Comparison of ENCODE assay signal across 14 cellular contexts in the genomic region with DNA sequence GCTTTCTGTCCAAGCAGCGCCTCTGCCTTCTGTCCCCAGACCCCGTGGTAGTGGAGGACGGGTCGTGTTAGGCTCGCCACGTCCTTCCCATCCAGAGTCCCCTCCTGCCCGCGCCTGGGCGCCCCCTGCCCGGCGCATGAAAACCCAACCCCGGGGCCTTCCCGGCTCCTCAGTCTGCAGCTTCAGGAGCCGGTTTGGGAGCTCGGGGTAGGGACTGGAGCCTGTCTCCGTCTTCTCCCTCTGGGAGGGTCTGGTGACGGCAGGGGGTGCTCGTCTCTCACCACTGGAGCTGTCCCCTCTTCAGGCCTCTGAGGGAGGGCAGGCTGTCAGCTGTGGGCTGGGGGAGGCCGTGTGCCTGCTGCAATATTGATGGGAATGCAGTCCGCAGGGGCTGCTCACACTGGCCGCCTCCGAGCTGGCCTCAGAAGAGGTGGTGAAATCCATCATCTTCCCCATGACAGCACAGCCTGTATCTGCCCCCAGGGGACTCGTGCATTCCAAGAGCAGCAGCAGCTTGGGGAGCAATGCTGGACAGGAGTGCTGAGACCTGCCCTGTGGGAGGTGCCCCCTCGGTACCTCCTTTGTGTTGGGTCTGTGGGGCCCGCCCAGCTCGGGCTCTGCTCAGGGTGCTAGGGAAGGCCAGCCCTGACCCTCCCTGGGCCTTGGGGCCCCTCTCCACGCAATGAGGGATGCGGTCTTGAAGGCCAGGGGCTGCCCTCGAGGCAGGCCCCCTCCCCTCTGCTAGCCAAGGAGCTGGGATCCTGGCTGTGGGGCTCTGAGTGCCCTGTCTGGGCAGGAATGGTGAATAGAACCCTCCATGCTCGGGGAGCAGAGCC. TPM values are rescaled to one million over a fixed set of nuclear protein-coding genes. Genes with fewer than 3 reads are reported as not detected.
DNase-seq lines count a peak whose midpoint lies in the region; ATAC-seq and TF ChIP-seq lines count a peak whose summit lies in the region.
"Had no signal": no experiment of that assay in that cellular context is flagged by ENCODE, and none has a peak within 500 bp of the region (broad histone marks: within the 10 kb centered on the region; RNA-seq: fewer than 3 reads in every experiment).

No MANE protein-coding gene starts in this region.

- H3K27ac ChIP-seq in RWPE2 (ENCODE audit: poor library complexity, severe bottlenecking): no peak overlapping the region
- H3K27ac ChIP-seq: 22Rv1, colonic mucosa, transverse colon had no signal

- DNase-seq in DMS 273 (lab: John Stamatoyannopoulos, UW; ENCODE audit: unreplicated experiment) (peak; percentile 73), DMS 273 treated with DMSO at 0.1 percent for 48 hours (lab: John Stamatoyannopoulos, UW) (no peak), RWPE2 (ENCODE audit: low spot score) (no peak), left ventricle myocardium superior (peak; percentile 54), retinal pigment epithelial cell (ENCODE audit: low read depth) (no peak), NCI-H1436 (lab: John Stamatoyannopoulos, UW) (no peak), SIG-M5 treated with dmso at 0.1 percent for 504 hours (lab: John Stamatoyannopoulos, UW; ENCODE audit: unreplicated experiment) (no peak), dedifferentiated amniotic fluid mesenchymal stem cell (ENCODE audit: extremely low spot score) (no peak)
- DNase-seq: activated naive CD4-positive, alpha-beta T cell treated with anti-CD3 and anti-CD28 coated beads, Interleukin-2, amount 50 U/mL, for 16 hours; colonic mucosa; Karpas-422; naive B cell; transverse colon had no signal

- peak; percentile 37; the same call in 2 of the 3 replicates for ATAC-seq in RWPE2 (ENCODE audit: low read depth)
- peak; percentile 58 for ATAC-seq in left ventricle myocardium superior

- no peaks in the 10 kb centered on the region for H3K36me3 ChIP-seq in RWPE2 (ENCODE audit: low read depth)
- H3K36me3 ChIP-seq: colonic mucosa, transverse colon had no signal

- no peak overlapping the region for H3K4me3 ChIP-seq in RWPE2 (ENCODE audit: severe bottlenecking)
- no peak overlapping the region for H3K4me3 ChIP-seq in retinal pigment epithelial cell (ENCODE audit: low read length)
- H3K4me3 ChIP-seq: colonic mucosa, transverse colon had no signal

- H3K4me1 ChIP-seq in RWPE2 (ENCODE audit: insufficient read depth, poor library complexity, severe bottlenecking): no peaks in the 10 kb centered on the region
- H3K4me1 ChIP-seq: colonic mucosa, transverse colon had no signal

- TF ChIP-seq CTCF in RWPE2 (IDR thresholded peaks at IDR 0.05; ENCODE audit: poor library complexity, severe bottlenecking) (no peak), retinal pigment epithelial cell (conservative IDR thresholded peaks at IDR 0.05; ENCODE audit: low read depth, low read length) (peak; percentile 16)

- H3K9me3 ChIP-seq in RWPE2 (ENCODE audit: severe bottlenecking): no peaks in the 10 kb centered on the region
- H3K9me3 ChIP-seq: colonic mucosa, transverse colon had no signal

- intact Hi-C loops in left ventricle myocardium superior (cut with micrococcal nuclease): no loop called here

- H3K27me3 ChIP-seq in RWPE2 (ENCODE audit: insufficient read depth, poor library complexity, severe bottlenecking): peaks cover 10% of the 10 kb centered on the region

RNA-seq across cellular contexts. Expression of gene KLHL30, which starts 17.8 kb away (rescaled TPM):
- total RNA-seq in left ventricle myocardium superior: 22.0 TPM

RNA-seq across cellular contexts. Expression of gene ESPNL, which starts 20.5 kb away (rescaled TPM):
- total RNA-seq in left ventricle myocardium superior: not detected

RNA-seq across cellular contexts. Expression of gene ERFE, which starts 38.1 kb away (rescaled TPM):
- total RNA-seq in left ventricle myocardium superior: not detected

RNA-seq across cellular contexts. Expression of gene SCLY, which starts 59.9 kb away (rescaled TPM):
- 14.7 TPM for total RNA-seq in left ventricle myocardium superior

Comparison
In these comparisons a context has a peak if more than half of its experiments do, and no peak if none do; other contexts are left out.
1. DNase-seq: peak in DMS 273 (single experiment) and left ventricle myocardium superior (single experiment); none in DMS 273 treated with DMSO at 0.1 percent for 48 hours (single experiment), RWPE2 (single experiment), retinal pigment epithelial cell (single experiment), NCI-H1436 (single experiment), SIG-M5 treated with dmso at 0.1 percent for 504 hours (single experiment) and dedifferentiated amniotic fluid mesenchymal stem cell (single experiment).